In genomic region chr5:76473676-76474075, GRCh38 we compare ENCODE assay signal across 9 cellular contexts.
DNase-seq lines count a peak whose midpoint lies in the region; ATAC-seq and FAIRE-seq lines count a peak whose summit lies in the region.
"Had no signal": no experiment of that assay in that cellular context is flagged by ENCODE, and none has a peak within 500 bp of the region (broad histone marks: within the 10 kb centered on the region; RNA-seq: fewer than 3 reads in every experiment).

No MANE protein-coding gene starts in this region.

- peaks cover 64% of the 10 kb centered on the region for H3K4me1 Mint-ChIP-seq in stimulated activated naive CD8-positive, alpha-beta T cell treated with anti-CD3 and anti-CD28 coated beads, Interleukin-15, amount 100 ng/mL, for 72 hours

- peaks cover 8 to 10% of the 10 kb centered on the region in 2 donors for H3K4me1 ChIP-seq in small intestine (ENCODE audit: control insufficient read depth in 2 of 2, insufficient read depth in 1 of 2, low read depth in 1 of 2, low read length in 1 of 2)

- FAIRE-seq in small intestine (lab: Jason Lieb, UNC): no peak
- no peak for FAIRE-seq in frontal cortex (lab: Jason Lieb, UNC)
- FAIRE-seq: bronchial epithelial cell had no signal

- peak; percentile 96 for ATAC-seq in stimulated activated naive CD8-positive, alpha-beta T cell treated with anti-CD3 and anti-CD28 coated beads, Interleukin-15, amount 100 ng/mL, for 72 hours
- ATAC-seq in GM18870 (IDR thresholded peaks at IDR 0.05; ENCODE audit: unreplicated experiment) (no peak), HG03135 (IDR thresholded peaks at IDR 0.05; ENCODE audit: unreplicated experiment) (no peak)

- H3K27me3 ChIP-seq in small intestine (ENCODE audit: control insufficient read depth in 2 of 2, insufficient read depth in 2 of 2, low read length in 2 of 2): no peaks in the 10 kb centered on the region

- no peaks in the 10 kb centered on the region for H3K9me3 ChIP-seq in small intestine (ENCODE audit: control insufficient read depth, low read depth)

- no peaks in the 10 kb centered on the region for H3K9me3 Mint-ChIP-seq in stimulated activated naive CD8-positive, alpha-beta T cell treated with anti-CD3 and anti-CD28 coated beads, Interleukin-15, amount 100 ng/mL, for 72 hours

- H3K36me3 ChIP-seq in small intestine (ENCODE audit: control insufficient read depth in 2 of 2, insufficient read depth in 2 of 2, low read length in 2 of 2): no peaks in the 10 kb centered on the region

- H3K27ac ChIP-seq in small intestine (ENCODE audit: low read depth in 1 of 2, low read length in 1 of 2): no peak overlapping the region

- H3K27ac Mint-ChIP-seq in stimulated activated naive CD8-positive, alpha-beta T cell treated with anti-CD3 and anti-CD28 coated beads, Interleukin-15, amount 100 ng/mL, for 72 hours: peak overlapping the region; percentile 93 to 96

- no peaks in the 10 kb centered on the region for H3K27me3 Mint-ChIP-seq in stimulated activated naive CD8-positive, alpha-beta T cell treated with anti-CD3 and anti-CD28 coated beads, Interleukin-15, amount 100 ng/mL, for 72 hours

- no peak overlapping the region for H3K4me3 ChIP-seq in small intestine (ENCODE audit: low read depth in 1 of 2, low read length in 2 of 2)

- H3K4me3 Mint-ChIP-seq in stimulated activated naive CD8-positive, alpha-beta T cell treated with anti-CD3 and anti-CD28 coated beads, Interleukin-15, amount 100 ng/mL, for 72 hours: peak overlapping the region; percentile 36 to 56

- WGBS in small intestine, 3 donors: 72 to 87% (median 78%) methylated on average over 3 of the region's 3 CpGs

- DNase-seq in activated CD4-positive, CD25-positive, alpha-beta regulatory T cell (lab: John Stamatoyannopoulos, UW): peak in 3 of 4 experiments; percentile 24 to 38 (median 25)
- no peak for DNase-seq in activated CD4-positive, CD25-positive, alpha-beta regulatory T cell treated with anti-CD3 and anti-CD28 coated beads, Interleukin-2, amount 50 U/mL, for 72 hours
- peak; percentile 35 for DNase-seq in activated T-cell treated with anti-CD3 and anti-CD28 coated beads for 48 hours (ENCODE audit: low read depth)
- DNase-seq in small intestine: peak; percentile 34
- peak; percentile 20 to 66 for DNase-seq in stimulated activated naive CD8-positive, alpha-beta T cell treated with anti-CD3 and anti-CD28 coated beads, Interleukin-15, amount 100 ng/mL, for 72 hours
- DNase-seq in frontal cortex (ENCODE audit: low spot score in 2 of 2): no peak

Comparison
In these comparisons a context has a peak if more than half of its experiments do, and no peak if none do; other contexts are left out.
1. DNase-seq: peak in activated CD4-positive, CD25-positive, alpha-beta regulatory T cell (3 of 4), activated T-cell treated with anti-CD3 and anti-CD28 coated beads for 48 hours (single experiment), small intestine (single experiment) and stimulated activated naive CD8-positive, alpha-beta T cell treated with anti-CD3 and anti-CD28 coated beads, Interleukin-15, amount 100 ng/mL, for 72 hours (2 of 2); none in activated CD4-positive, CD25-positive, alpha-beta regulatory T cell treated with anti-CD3 and anti-CD28 coated beads, Interleukin-2, amount 50 U/mL, for 72 hours (single experiment) and frontal cortex (0 of 2).